In the genomic region with DNA sequence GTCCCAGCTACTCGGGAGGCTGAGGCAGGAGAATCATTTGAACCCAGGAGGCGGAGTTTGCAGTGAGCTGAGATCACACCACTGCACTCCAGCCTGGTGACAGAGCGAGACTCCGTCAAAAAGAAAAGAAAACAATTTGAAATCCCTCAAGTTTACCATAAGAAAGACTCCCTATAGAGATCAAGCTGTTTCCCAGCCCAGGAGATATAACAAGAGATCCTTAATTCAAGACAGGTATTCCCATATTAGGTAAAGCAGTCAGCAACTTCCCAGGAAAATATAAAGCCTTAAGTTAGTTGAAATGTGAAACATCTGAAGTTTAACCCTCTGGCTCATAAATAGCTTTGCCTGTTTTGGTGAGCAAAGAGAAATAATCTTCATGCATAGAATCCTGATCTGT, we compare ENCODE assay signal across 9 cellular contexts. TPM values are rescaled to one million over a fixed set of nuclear protein-coding genes. Genes with fewer than 3 reads are reported as not detected.
DNase-seq lines count a peak whose midpoint lies in the region; ATAC-seq and TF ChIP-seq lines count a peak whose summit lies in the region.
"Not testable (repeated sequence)": the region's sequence is repeated elsewhere in the genome, so short reads cannot be mapped to it uniquely, and the experiment has no call there.
"Had no signal": no experiment of that assay in that cellular context is flagged by ENCODE, and none has a peak within 500 bp of the region (broad histone marks: within the 10 kb centered on the region; RNA-seq: fewer than 3 reads in every experiment).

No MANE protein-coding gene starts in this region.

- H3K4me1 Mint-ChIP-seq in CD4-positive, alpha-beta T cell (ENCODE audit: low read depth): peaks cover 70% of the 10 kb centered on the region
- H3K4me1 Mint-ChIP-seq in H9 (peaks cover 53 to 58% of the 10 kb centered on the region in 2 experiments), WTC11 (peaks cover 51% of the 10 kb centered on the region)
- H3K4me1 Mint-ChIP-seq in central memory CD8-positive, alpha-beta T cell: peaks cover 65% of the 10 kb centered on the region

- peak overlapping the region; percentile 99 for H3T11ph ChIP-seq in H9 (ENCODE audit: low read length)

- H2BK120ac ChIP-seq in H9 (ENCODE audit: low read depth, low read length, poor library complexity, severe bottlenecking): peak overlapping the region; percentile 97

- H3K27me3 Mint-ChIP-seq in CD4-positive, alpha-beta T cell; H9 (ENCODE audit: low read depth); WTC11 (ENCODE audit: low read depth); central memory CD8-positive, alpha-beta T cell: not testable (repeated sequence)

- H3K36me3 Mint-ChIP-seq in CD4-positive, alpha-beta T cell (ENCODE audit: low read depth): peaks cover 50% of the 10 kb centered on the region
- H3K36me3 Mint-ChIP-seq in H9 (ENCODE audit: insufficient read depth in 1 of 3, low read depth in 3 of 3) (peaks cover 12 to 32% (median 25%) of the 10 kb centered on the region in 3 experiments), WTC11 (peaks cover 18% of the 10 kb centered on the region)
- peaks cover 28% of the 10 kb centered on the region for H3K36me3 Mint-ChIP-seq in central memory CD8-positive, alpha-beta T cell (ENCODE audit: insufficient read depth)

- not testable (repeated sequence) for H4K91ac ChIP-seq in H9 (ENCODE audit: insufficient read length, low read depth, low read length)

- H2BK20ac ChIP-seq in H9 (ENCODE audit: low read depth, low read length, poor library complexity, severe bottlenecking): peak overlapping the region; percentile 98

- peak overlapping the region; percentile 7 for H3K4me3 Mint-ChIP-seq in CD4-positive, alpha-beta T cell
- H3K4me3 Mint-ChIP-seq in H9 (peak overlapping the region; percentile 14 to 60; a peak in 4 of 5 replicates), WTC11 (peak overlapping the region; percentile 37)
- H3K4me3 Mint-ChIP-seq in central memory CD8-positive, alpha-beta T cell: not testable (repeated sequence)

- no CpG with 5 or more reads among the region's 4 CpGs for WGBS in H9 (ENCODE audit: extremely low coverage, insufficient read length, low lambda C conversion rate)
- WGBS in HUES64: 40% methylated on average over 4 of the region's 4 CpGs
- 78 to 81% (median 79%) methylated on average over 4 of the region's 4 CpGs for WGBS in psoas muscle, 3 donors

- not testable (repeated sequence) for H3K36me3 ChIP-seq in HUES64 (ENCODE audit: insufficient read depth, low read length); iPS-18a (ENCODE audit: control insufficient read depth, low read depth, low read length)
- H3K36me3 ChIP-seq in psoas muscle (ENCODE audit: insufficient read depth in 1 of 2, low read depth in 1 of 2): peaks cover 0 to 12% of the 10 kb centered on the region in 2 donors

- H3K4ac ChIP-seq in H9 (ENCODE audit: low read depth, low read length): peak overlapping the region; percentile 5; the same call in 1 of the 2 replicates

- peak overlapping the region; percentile 92 for H3K18ac ChIP-seq in H9 (ENCODE audit: insufficient read length, low read depth, low read length)

- peak overlapping the region; percentile 77; the same call in 1 of the 2 replicates for H3K14ac ChIP-seq in H9 (ENCODE audit: insufficient read depth, low read length)

- H3K9me3 Mint-ChIP-seq in CD4-positive, alpha-beta T cell; H9; WTC11; central memory CD8-positive, alpha-beta T cell: not testable (repeated sequence)

- H3K27ac ChIP-seq in CD4-positive, alpha-beta T cell (ENCODE audit: low read depth, low read length): not testable (repeated sequence)
- H3K27ac ChIP-seq in H9 (ENCODE audit: insufficient read length, low read depth, low read length) (peak overlapping the region; percentile 68), HUES64 (ENCODE audit: low read depth, low read length) (peak overlapping the region; percentile 96), epithelial cell of prostate (peak overlapping the region; percentile 82), iPS-18a (ENCODE audit: low read length) (peak overlapping the region; percentile 72), psoas muscle (peak overlapping the region; percentile 62)

- not testable (repeated sequence) for H3K79me1 ChIP-seq in H9 (ENCODE audit: insufficient read depth, low read depth, low read length, poor library complexity, severe bottlenecking)

- POLR2A ChIA-PET in CD4-positive, alpha-beta T cell (lab: Charles Lee): not testable (repeated sequence)
- POLR2A ChIA-PET in WTC11 (lab: Charles Lee): interaction anchor here (1.1 kb wide), 1 partner anchor 46 kb away, joined by 3 read pairs; no protein-coding TSS in a partner anchor

- not testable (repeated sequence) for H4K8ac ChIP-seq in H9 (replicated peaks; ENCODE audit: insufficient read length, low read depth, low read length)

- intact Hi-C loops in CD4-positive, alpha-beta T cell (cut with DNase I, micrococcal nuclease): not testable (repeated sequence)
- intact Hi-C loops in psoas muscle (cut with DNase I): loop anchor here in 1 of 2 donors (5.0 kb wide), 1 partner anchor 35 kb away; no protein-coding TSS in a partner anchor

- TF ChIP-seq CTCF in CD4-positive, alpha-beta T cell (IDR thresholded peaks at IDR 0.05); H9 (conservative IDR thresholded peaks at IDR 0.05); WTC11 (IDR thresholded peaks at IDR 0.05); psoas muscle (IDR thresholded peaks at IDR 0.05): not testable (repeated sequence)

- H3K4me1 ChIP-seq in H9 (ENCODE audit: insufficient read depth, low read length): peaks cover 15% of the 10 kb centered on the region
- peaks cover 36% of the 10 kb centered on the region for H3K4me1 ChIP-seq in HUES64 (ENCODE audit: insufficient read depth, low read length)
- peaks cover 37% of the 10 kb centered on the region for H3K4me1 ChIP-seq in iPS-18a (ENCODE audit: control insufficient read depth, low read depth, low read length)
- peaks cover 65% of the 10 kb centered on the region for H3K4me1 ChIP-seq in psoas muscle

- not testable (repeated sequence) for H3K9ac ChIP-seq in H9 (ENCODE audit: extremely low read depth, insufficient read length, low read length)
- H3K9ac ChIP-seq in HUES64 (ENCODE audit: low read depth, low read length): peak overlapping the region; percentile 63; the same call in 1 of the 2 replicates
- H3K9ac ChIP-seq in iPS-18a (ENCODE audit: low read length): peak overlapping the region; percentile 26

- H2AK5ac ChIP-seq in H9 (ENCODE audit: insufficient read length, low read length): not testable (repeated sequence)

- ATAC-seq in CD4-positive, alpha-beta T cell (ENCODE audit: poor library complexity); central memory CD8-positive, alpha-beta T cell (replicated peaks; ENCODE audit: extremely low read depth, poor library complexity, severe bottlenecking); psoas muscle: not testable (repeated sequence)
- peak; percentile 53 for ATAC-seq in WTC11

- H2BK5ac ChIP-seq in H9 (ENCODE audit: insufficient read length, low read length): peak overlapping the region; percentile 98

- not testable (repeated sequence) for H3K23ac ChIP-seq in H9 (ENCODE audit: insufficient read length, low read depth, low read length)

- H4K20me1 ChIP-seq in H9 (ENCODE audit: control insufficient read depth, insufficient read depth, insufficient read length): not testable (repeated sequence)

- H2BK12ac ChIP-seq in H9 (ENCODE audit: insufficient read length, low read depth, low read length): not testable (repeated sequence)

- H3K9me3 ChIP-seq in CD4-positive, alpha-beta T cell (ENCODE audit: control insufficient read depth, low read length); H9 (ENCODE audit: control insufficient read depth, low read depth, low read length); HUES64 (ENCODE audit: insufficient read depth, low read depth, low read length); iPS-18a (ENCODE audit: control insufficient read depth, low read depth, low read length); psoas muscle: not testable (repeated sequence)

- not testable (repeated sequence) for H3K23me2 ChIP-seq in H9 (ENCODE audit: insufficient read length, low read depth, low read length, poor library complexity, severe bottlenecking)

- H3K27ac Mint-ChIP-seq in CD4-positive, alpha-beta T cell: not testable (repeated sequence)
- peak overlapping the region; percentile 90 to 99 (median 97) for H3K27ac Mint-ChIP-seq in H9
- H3K27ac Mint-ChIP-seq in WTC11: peak overlapping the region; percentile 95
- peak overlapping the region; percentile 32 for H3K27ac Mint-ChIP-seq in central memory CD8-positive, alpha-beta T cell (ENCODE audit: low read depth)

- not testable (repeated sequence) for H3K4me2 ChIP-seq in H9 (ENCODE audit: insufficient read depth, insufficient read length, low read length)

- peak overlapping the region; percentile 17; the same call in 1 of the 2 replicates for H3K4me3 ChIP-seq in HUES64 (ENCODE audit: low read length)
- H3K4me3 ChIP-seq in iPS-18a (ENCODE audit: low read length); psoas muscle: not testable (repeated sequence)

- DNase-seq in CD4-positive, alpha-beta T cell; H9; WTC11 (ENCODE audit: low spot score); central memory CD8-positive, alpha-beta T cell (ENCODE audit: low spot score in 2 of 2); epithelial cell of prostate (ENCODE audit: low read depth, low spot score); psoas muscle: not testable (repeated sequence)

- H4K5ac ChIP-seq in H9 (ENCODE audit: insufficient read length, low read depth, low read length): not testable (repeated sequence)

- not testable (repeated sequence) for H2BK15ac ChIP-seq in H9 (ENCODE audit: low read depth, low read length)

- not testable (repeated sequence) for H2AFZ ChIP-seq in H9 (ENCODE audit: low read length)

- peaks cover 57% of the 10 kb centered on the region for H3K79me2 ChIP-seq in H9 (ENCODE audit: insufficient read depth, low read length)

- CTCF ChIA-PET in CD4-positive, alpha-beta T cell (lab: Charles Lee): interaction anchor here (1.1 kb wide), 1 partner anchor 49 kb away, joined by 3 read pairs; no protein-coding TSS in a partner anchor
- CTCF ChIA-PET in WTC11 (lab: Charles Lee): interaction anchor here (0.8 to 2.5 kb wide), 6 partner anchors 13 to 226 kb away, joined by 3 to 10 read pairs (median 5); a partner anchor contains a TSS

- H3K27me3 ChIP-seq in CD4-positive, alpha-beta T cell (ENCODE audit: control insufficient read depth, insufficient read depth, low read length); H9 (ENCODE audit: insufficient read depth, low read length); HUES64 (ENCODE audit: insufficient read depth, low read length); iPS-18a (ENCODE audit: control insufficient read depth, insufficient read depth, low read length); psoas muscle (ENCODE audit: insufficient read depth in 3 of 3, low read length in 2 of 3): not testable (repeated sequence)

- not testable (repeated sequence) for H3K56ac ChIP-seq in H9 (ENCODE audit: insufficient read length, low read depth, low read length)

RNA-seq across cellular contexts. Expression of a gene that starts 4.9 kb away (rescaled TPM):
- 100 to 1,000 TPM; 117 to 140 TPM for total RNA-seq in CD4-positive, alpha-beta T cell
- 135 and 141 TPM in 2 replicates for total RNA-seq in H9 (2021)
- polyA plus RNA-seq in HUES64 (2013, experiment 1 of 2): 120 TPM
- 94.7 TPM for polyA plus RNA-seq in HUES64 (2013, experiment 2 of 2)
- total RNA-seq in WTC11 (2021): 111 to 140 TPM (median 114 TPM) in 3 replicates
- 100 to 1,000 TPM in 1 of 4 donors, 10 to 100 TPM in 3; 66.3 to 102 (median 76.9) TPM for total RNA-seq in psoas muscle
- polyA plus RNA-seq in psoas muscle: 100 to 1,000 TPM in 1 of 3 donors, 10 to 100 TPM in 2; 85.4 to 142 (median 93.3) TPM

RNA-seq across cellular contexts. Expression of a gene that starts 7.5 kb away (rescaled TPM):
- total RNA-seq in CD4-positive, alpha-beta T cell: 10 to 100 TPM; 12.5 to 12.9 TPM
- total RNA-seq in H9 (2021): 36.6 and 37.1 TPM in 2 replicates
- 34.5 TPM for polyA plus RNA-seq in HUES64 (2013, experiment 1 of 2)
- polyA plus RNA-seq in HUES64 (2013, experiment 2 of 2): 35.7 TPM
- 31.9 to 37.3 TPM (median 36.1 TPM) in 3 replicates for total RNA-seq in WTC11 (2021)
- 10 to 100 TPM; 35.0 to 46.8 (median 39.4) TPM for total RNA-seq in psoas muscle
- polyA plus RNA-seq in psoas muscle: 10 to 100 TPM; 41.5 to 81.1 (median 43.1) TPM

RNA-seq across cellular contexts. Expression of a gene that starts 38.0 kb away (rescaled TPM):
- under 1 TPM; 0.42 to 0.55 TPM for total RNA-seq in CD4-positive, alpha-beta T cell
- total RNA-seq in H9 (2021) (1.0 and 1.2 TPM in 2 replicates), WTC11 (2021) (1.9 to 2.8 TPM (median 2.5 TPM) in 3 replicates), psoas muscle (1 to 10 TPM in 2 of 4 donors, under 1 TPM in 2; 0.56 to 1.2 (median 0.82) TPM)
- polyA plus RNA-seq in HUES64 (2013, experiment 1 of 2): 0.55 TPM
- 1.3 TPM for polyA plus RNA-seq in HUES64 (2013, experiment 2 of 2)
- under 1 TPM; 0.08 to 0.22 (median 0.12) TPM for polyA plus RNA-seq in psoas muscle
- total RNA-seq: GM23248 had no signal
- polyA plus RNA-seq: GM23248 had no signal

RNA-seq across cellular contexts. Expression of a gene that starts 45.8 kb away (rescaled TPM):
- 10 to 100 TPM; 19.2 to 23.4 TPM for total RNA-seq in CD4-positive, alpha-beta T cell
- 78.5 and 79.7 TPM in 2 replicates for total RNA-seq in H9 (2021)
- 39.6 TPM for polyA plus RNA-seq in HUES64 (2013, experiment 1 of 2)
- polyA plus RNA-seq in HUES64 (2013, experiment 2 of 2): 43.6 TPM
- 52.5 to 54.2 TPM (median 53.9 TPM) in 3 replicates for total RNA-seq in WTC11 (2021)
- 10 to 100 TPM; 21.0 to 26.8 (median 22.9) TPM for total RNA-seq in psoas muscle
- polyA plus RNA-seq in psoas muscle: 10 to 100 TPM; 17.6 to 22.6 (median 21.2) TPM
